24 cellular contexts compared by ENCODE assay signal in genomic region chr3:89395996-89396395, GRCh38.
"Had no signal": no experiment of that assay in that cellular context is flagged by ENCODE, and none has a peak within 500 bp of the region (broad histone marks: within the 10 kb centered on the region; RNA-seq: fewer than 3 reads in every experiment).

No MANE protein-coding gene starts in this region.

- DNase-seq: colonic mucosa; cortex of kidney; dermis blood vessel endothelial cell; dorsolateral prefrontal cortex; effector CD4-positive, alpha-beta T cell; effector CD8-positive, alpha-beta T cell; effector memory CD4-positive, alpha-beta T cell; effector memory CD8-positive, alpha-beta T cell; endodermal cell; erythroblast; esophagus squamous epithelium; foreskin fibroblast; foreskin keratinocyte; gastrocnemius medialis; glutamatergic neuron; head of caudate nucleus; heart left ventricle; heart right ventricle had no signal

- H3K27ac Mint-ChIP-seq: dendritic cell treated with granulocyte-macrophage colony-stimulating factor and Interleukin-4, amounts not matched to agents 40 ng/mL and 50 ng/mL, for 4 days; effector memory CD8-positive, alpha-beta T cell; endodermal cell had no signal

- H3K4me3 Mint-ChIP-seq: dendritic cell treated with granulocyte-macrophage colony-stimulating factor and Interleukin-4, amounts not matched to agents 40 ng/mL and 50 ng/mL, for 4 days; effector memory CD8-positive, alpha-beta T cell; endodermal cell had no signal

- H3K4me1 Mint-ChIP-seq: endodermal cell had no signal

- H3K9me3 Mint-ChIP-seq: dendritic cell treated with granulocyte-macrophage colony-stimulating factor and Interleukin-4, amounts not matched to agents 40 ng/mL and 50 ng/mL, for 4 days; endodermal cell had no signal

- H3K79me2 ChIP-seq: hepatocyte had no signal

- H3K4me3 ChIP-seq: colonic mucosa, coronary artery, dorsolateral prefrontal cortex, esophagus muscularis mucosa, esophagus squamous epithelium, gastrocnemius medialis, gastroesophageal sphincter, heart left ventricle, heart right ventricle, hepatocyte had no signal

- H3K4me1 ChIP-seq: colonic mucosa, esophagus muscularis mucosa, esophagus squamous epithelium, foreskin keratinocyte, gastrocnemius medialis, gastroesophageal sphincter had no signal

- H3K4me2 ChIP-seq: hepatocyte had no signal

- H3K9me3 ChIP-seq: colonic mucosa, esophagus muscularis mucosa, esophagus squamous epithelium, gastrocnemius medialis, gastroesophageal sphincter, heart left ventricle had no signal

- H3K27ac ChIP-seq: colonic mucosa, coronary artery, dorsolateral prefrontal cortex, epithelial cell of prostate, esophagus muscularis mucosa, esophagus squamous epithelium, foreskin keratinocyte, gastrocnemius medialis, gastroesophageal sphincter, heart left ventricle, heart right ventricle, hepatocyte had no signal

- H3K27me3 ChIP-seq: colonic mucosa, dorsolateral prefrontal cortex, esophagus muscularis mucosa, esophagus squamous epithelium, foreskin keratinocyte, gastrocnemius medialis, gastroesophageal sphincter, heart left ventricle, heart right ventricle, hepatocyte had no signal

- H3K36me3 ChIP-seq: colonic mucosa, esophagus muscularis mucosa, esophagus squamous epithelium, gastrocnemius medialis, gastroesophageal sphincter, heart left ventricle, heart right ventricle had no signal

- H2AFZ ChIP-seq: hepatocyte had no signal

- H3K27me3 Mint-ChIP-seq: dendritic cell treated with granulocyte-macrophage colony-stimulating factor and Interleukin-4, amounts not matched to agents 40 ng/mL and 50 ng/mL, for 4 days; effector memory CD8-positive, alpha-beta T cell had no signal
